8 cellular contexts compared by ENCODE assay signal in genomic region chr1:27555700-27556424, GRCh38. TPM values are rescaled to one million over a fixed set of nuclear protein-coding genes. Genes with fewer than 3 reads are reported as not detected.
A peak's percentile ranks its signal among the peaks of the same experiment; 100 is the strongest.
DNase-seq lines count a peak whose midpoint lies in the region; ATAC-seq and TF ChIP-seq lines count a peak whose summit lies in the region.

No MANE protein-coding gene starts in this region.

- no peak overlapping the region for H3K27ac ChIP-seq in CD8-positive, alpha-beta T cell (ENCODE audit: low read depth, low read length)
- no peak overlapping the region for H3K27ac ChIP-seq in foreskin keratinocyte

- H3K4me3 Mint-ChIP-seq in CD8-positive, alpha-beta T cell = peak overlapping the region; percentile 19
- H3K4me3 Mint-ChIP-seq in chondrocyte (ENCODE audit: unreplicated experiment) (peak overlapping the region; percentile 40), nephron (peak overlapping the region; percentile 5 to 19 (median 18))

- H3K4me3 ChIP-seq in CD8-positive, alpha-beta T cell (ENCODE audit: low read depth, low read length) = no peak overlapping the region

- DNase-seq in CD8-positive, alpha-beta T cell = peak in 2 of 7 experiments; percentile 9 to 16
- peak; percentile 21 to 34 for DNase-seq in Kasumi-1 (lab: John Stamatoyannopoulos, UW)
- DNase-seq in chondrocyte (ENCODE audit: low spot score) = no peak
- DNase-seq in HCEC 1CT = no peak
- DNase-seq in head of caudate nucleus = no peak
- no peak for DNase-seq in foreskin keratinocyte
- DNase-seq in hippocampal formation (lab: John Stamatoyannopoulos, UW) = no peak

- no peaks in the 10 kb centered on the region for H3K9me3 ChIP-seq in CD8-positive, alpha-beta T cell (ENCODE audit: low read length)

- H3K36me3 Mint-ChIP-seq in CD8-positive, alpha-beta T cell = peaks cover 23% of the 10 kb centered on the region
- H3K36me3 Mint-ChIP-seq in chondrocyte (ENCODE audit: low read depth) = peaks cover 8% of the 10 kb centered on the region
- peaks cover 36% of the 10 kb centered on the region for H3K36me3 Mint-ChIP-seq in nephron (ENCODE audit: low read depth)

- no peaks in the 10 kb centered on the region for H3K27me3 Mint-ChIP-seq in CD8-positive, alpha-beta T cell (ENCODE audit: low read depth)
- no peaks in the 10 kb centered on the region for H3K27me3 Mint-ChIP-seq in chondrocyte (ENCODE audit: low read depth)
- H3K27me3 Mint-ChIP-seq in nephron (ENCODE audit: low read depth) = no peaks in the 10 kb centered on the region

- CTCF ChIA-PET in CD8-positive, alpha-beta T cell (lab: Charles Lee) = interaction anchor here (0.6 to 7.2 kb wide), 46 partner anchors 10 to 398 kb away, joined by 3 to 101 read pairs (median 5); partner anchors contain the start of genes AHDC1 and WASF2

- peak; percentile 6 for ATAC-seq in CD8-positive, alpha-beta T cell
- no peak for ATAC-seq in foreskin keratinocyte

- intact Hi-C loops in CD8-positive, alpha-beta T cell (cut with DNase I, micrococcal nuclease) = loop anchor here (1.0 kb wide), 2 partner anchors 50 to 107 kb away; no protein-coding TSS in a partner anchor
- intact Hi-C loops in head of caudate nucleus (cut with DNase I) = loop anchor here (2.0 kb wide), 1 partner anchor 49 kb away; the partner anchor contains the start of gene AHDC1

- TF ChIP-seq CTCF in CD8-positive, alpha-beta T cell (IDR thresholded peaks at IDR 0.05) = no peak
- no peak for TF ChIP-seq CTCF in chondrocyte (IDR thresholded peaks at IDR 0.05)
- TF ChIP-seq CTCF in nephron (IDR thresholded peaks at IDR 0.05; ENCODE audit: unreplicated experiment in 3 of 3) = no peak
- TF ChIP-seq CTCF in foreskin keratinocyte (conservative IDR thresholded peaks at IDR 0.05) = no peak

- no peaks in the 10 kb centered on the region for H3K27me3 ChIP-seq in CD8-positive, alpha-beta T cell (ENCODE audit: insufficient read depth, low read length)
- H3K27me3 ChIP-seq in foreskin keratinocyte = no peaks in the 10 kb centered on the region

- peak overlapping the region; percentile 80 for H3K27ac Mint-ChIP-seq in CD8-positive, alpha-beta T cell
- H3K27ac Mint-ChIP-seq in chondrocyte (ENCODE audit: unreplicated experiment) = peak overlapping the region; percentile 92
- H3K27ac Mint-ChIP-seq in nephron = peak overlapping the region; percentile 82 to 94 (median 93)

- no peaks in the 10 kb centered on the region for H3K36me3 ChIP-seq in CD8-positive, alpha-beta T cell (ENCODE audit: insufficient read depth, low read length)

- no peaks in the 10 kb centered on the region for H3K9me3 Mint-ChIP-seq in CD8-positive, alpha-beta T cell
- H3K9me3 Mint-ChIP-seq in chondrocyte (ENCODE audit: low read depth) = no peaks in the 10 kb centered on the region
- no peaks in the 10 kb centered on the region for H3K9me3 Mint-ChIP-seq in nephron

- peaks cover 31% of the 10 kb centered on the region for H3K4me1 Mint-ChIP-seq in CD8-positive, alpha-beta T cell (ENCODE audit: low read depth)
- H3K4me1 Mint-ChIP-seq in chondrocyte (ENCODE audit: low read depth) (peaks cover 59% of the 10 kb centered on the region), nephron (peaks cover 53% of the 10 kb centered on the region)

- POLR2A ChIA-PET in CD8-positive, alpha-beta T cell (lab: Charles Lee) = interaction anchor here (0.7 to 1.1 kb wide), 3 partner anchors 34 to 107 kb away, joined by 3 to 4 read pairs (median 3); partner anchors contain the start of gene WASF2

- peaks cover 24% of the 10 kb centered on the region for H3K4me1 ChIP-seq in CD8-positive, alpha-beta T cell (ENCODE audit: insufficient read depth, low read length)
- peaks cover 7% of the 10 kb centered on the region for H3K4me1 ChIP-seq in foreskin keratinocyte

RNA-seq across cellular contexts. Expression of gene AHDC1, which starts 48.1 kb away (rescaled TPM):
- total RNA-seq in CD8-positive, alpha-beta T cell = 10 to 100 TPM; 19.5 to 21.1 TPM
- total RNA-seq in chondrocyte = 61.6 to 86.7 TPM (median 61.8 TPM) in 3 replicates
- total RNA-seq in foreskin keratinocyte = 12.1 and 14.8 TPM in 2 replicates
- 4.0 and 5.4 TPM in 2 replicates for polyA plus RNA-seq in foreskin keratinocyte

Comparison
In these comparisons a context has a peak if more than half of its experiments do, and no peak if none do; other contexts are left out.
1. DNase-seq: peak in Kasumi-1 (2 of 2); none in chondrocyte (single experiment), HCEC 1CT (single experiment), head of caudate nucleus (0 of 42), foreskin keratinocyte (0 of 2) and hippocampal formation (0 of 2).
2. Peak in every context shown above with its lines, with median percentiles within 50 percentile points of each other: H3K27ac Mint-ChIP-seq and H3K4me3 Mint-ChIP-seq.